Comparison of ENCODE assay signal across 8 cellular contexts in genomic region chr19:48492925-48493717, GRCh38. TPM values are rescaled to one million over a fixed set of nuclear protein-coding genes. Genes with fewer than 3 reads are reported as not detected.
A peak's percentile ranks its signal among the peaks of the same experiment; 100 is the strongest.
DNase-seq lines count a peak whose midpoint lies in the region; ATAC-seq and TF ChIP-seq lines count a peak whose summit lies in the region.

No MANE protein-coding gene starts in this region.

- H3K36me3 ChIP-seq in Karpas-422 (ENCODE audit: insufficient read depth, low read length) (no peaks in the 10 kb centered on the region), osteoblast (ENCODE audit: insufficient read depth, low read length) (no peaks in the 10 kb centered on the region), testis (ENCODE audit: low read depth, missing control alignments) (no peaks in the 10 kb centered on the region)

- H3K36me3 Mint-ChIP-seq in activated naive CD4-positive, alpha-beta T cell treated with anti-CD3 and anti-CD28 coated beads, Interleukin-2, amount 10 ng/mL, durations not matched to agents 7 days and 5 days, result peaks cover 1% of the 10 kb centered on the region

- H3K9me3 Mint-ChIP-seq in activated naive CD4-positive, alpha-beta T cell treated with anti-CD3 and anti-CD28 coated beads, Interleukin-2, amount 10 ng/mL, durations not matched to agents 7 days and 5 days, result no peaks in the 10 kb centered on the region

- TF ChIP-seq CTCF in osteoblast (IDR thresholded peaks at IDR 0.05; ENCODE audit: extremely low read depth, low read depth, low read length) (no peak), testis (IDR thresholded peaks at IDR 0.05) (no peak)

- H3K79me2 ChIP-seq in Karpas-422 (ENCODE audit: low read length) (no peaks in the 10 kb centered on the region), osteoblast (ENCODE audit: insufficient read depth, low read length) (no peaks in the 10 kb centered on the region)

- TF ChIP-seq POLR2A in testis (IDR thresholded peaks at IDR 0.05), result no peak

- H3K9ac ChIP-seq in Karpas-422 (ENCODE audit: low read length), result peak overlapping the region; percentile 21; the same call in 1 of the 2 replicates

- peaks cover 92% of the 10 kb centered on the region for H3K27me3 Mint-ChIP-seq in activated naive CD4-positive, alpha-beta T cell treated with anti-CD3 and anti-CD28 coated beads, Interleukin-2, amount 10 ng/mL, durations not matched to agents 7 days and 5 days

- intact Hi-C loops in testis (cut with DNase I; ENCODE audit: low total_unique reads), result no loop called here

- H3K9me2 ChIP-seq in Karpas-422 (replicated peaks; ENCODE audit: insufficient read depth, low read length), result no peaks in the 10 kb centered on the region

- CTCF ChIA-PET in activated naive CD4-positive, alpha-beta T cell treated with anti-CD3 and anti-CD28 coated beads, Interleukin-2, amount 10 ng/mL, durations not matched to agents 7 days and 5 days (lab: Charles Lee), result interaction anchor here (0.7 to 2.0 kb wide), 3 partner anchors 13 to 91 kb away, joined by 4 to 9 read pairs (median 7); no protein-coding TSS in a partner anchor

- H3K27ac Mint-ChIP-seq in activated naive CD4-positive, alpha-beta T cell treated with anti-CD3 and anti-CD28 coated beads, Interleukin-2, amount 10 ng/mL, durations not matched to agents 7 days and 5 days, result no peak overlapping the region

- peak; percentile 74 for ATAC-seq in GM21723 (IDR thresholded peaks at IDR 0.05; ENCODE audit: unreplicated experiment)

- H3K4me1 ChIP-seq in Karpas-422 (ENCODE audit: low read length), result no peaks in the 10 kb centered on the region
- H3K4me1 ChIP-seq in osteoblast (ENCODE audit: insufficient read depth, low read length), result peaks cover 8% of the 10 kb centered on the region
- peaks cover 6% of the 10 kb centered on the region for H3K4me1 ChIP-seq in testis

- no peak overlapping the region for H3K4me2 ChIP-seq in Karpas-422 (ENCODE audit: low read depth, low read length, poor library complexity, severe bottlenecking)
- H3K4me2 ChIP-seq in osteoblast (ENCODE audit: insufficient read depth, low read length), result peak overlapping the region; percentile 76

- in situ Hi-C loops in SK-MEL-5 (cut with HindIII; ENCODE audit: low pct_unique_long_range_greater_than_20kb, low sequenced_read_pairs), result no loop called here

- H3K9me3 ChIP-seq in Karpas-422 (ENCODE audit: low read length) (no peaks in the 10 kb centered on the region), osteoblast (ENCODE audit: low read depth, low read length) (no peaks in the 10 kb centered on the region), testis (no peaks in the 10 kb centered on the region)

- 1% methylated on average over 27 to 47 of the region's 47 CpGs for WGBS in testis, 2 donors

- peak overlapping the region; percentile 65 for H3K4me3 Mint-ChIP-seq in activated naive CD4-positive, alpha-beta T cell treated with anti-CD3 and anti-CD28 coated beads, Interleukin-2, amount 10 ng/mL, durations not matched to agents 7 days and 5 days

- H3K4me3 ChIP-seq in Karpas-422 (ENCODE audit: low read length), result peak overlapping the region; percentile 39; the same call in 1 of the 2 replicates
- peak overlapping the region; percentile 83 for H3K4me3 ChIP-seq in osteoblast (ENCODE audit: insufficient read depth, low read length)
- H3K4me3 ChIP-seq in testis, result peak overlapping the region; percentile 42 to 53

- H2AFZ ChIP-seq in Karpas-422 (ENCODE audit: low read length) (0 out of 2 replicates have a peak overlapping the region, but pooled peaks have one; percentile 56), osteoblast (ENCODE audit: low read length) (peak overlapping the region; percentile 98)

- peaks cover 50% of the 10 kb centered on the region for H3K4me1 Mint-ChIP-seq in activated naive CD4-positive, alpha-beta T cell treated with anti-CD3 and anti-CD28 coated beads, Interleukin-2, amount 10 ng/mL, durations not matched to agents 7 days and 5 days

- H4K20me1 ChIP-seq in Karpas-422 (ENCODE audit: insufficient read depth, low read depth, low read length) (no peaks in the 10 kb centered on the region), osteoblast (ENCODE audit: insufficient read depth, low read length) (peaks cover 5% of the 10 kb centered on the region)

- H3K27me3 ChIP-seq in Karpas-422 (ENCODE audit: low read length), result no peaks in the 10 kb centered on the region
- peaks cover 14% of the 10 kb centered on the region for H3K27me3 ChIP-seq in osteoblast (ENCODE audit: insufficient read depth, low read length)
- H3K27me3 ChIP-seq in testis, result no peaks in the 10 kb centered on the region

- H3K27ac ChIP-seq in Karpas-422 (ENCODE audit: low read length) (no peak overlapping the region), osteoblast (ENCODE audit: low read depth, low read length) (no peak overlapping the region), testis (peak overlapping the region in 1 of 2 donors; percentile 53)

- DNase-seq in DMS53 treated with DMSO at 0.1 percent for 48 hours (lab: John Stamatoyannopoulos, UW; ENCODE audit: unreplicated experiment) (peak; percentile 92), Karpas-422 (peak; percentile 96), SK-MEL-5 (ENCODE audit: low read depth, low spot score) (peak; percentile 92), glomerular endothelial cell (ENCODE audit: extremely low read depth, low read depth, low spot score) (peak; percentile 80), osteoblast (ENCODE audit: insufficient read length, low spot score, missing footprints) (peak; percentile 100), testis (peak; percentile 94)
- peak; percentile 88 for DNase-seq in activated naive CD4-positive, alpha-beta T cell treated with anti-CD3 and anti-CD28 coated beads, Interleukin-2, amount 10 ng/mL, durations not matched to agents 7 days and 5 days

RNA-seq across cellular contexts. Expression of gene LMTK3, which starts 18.5 kb away (rescaled TPM):
- total RNA-seq in Karpas-422 (2014; rRNA removed; shearing (Covaris generic); ENCODE audit: low replicate concordance), result 0.54 TPM in 1 of 2 replicates, not detected in the other
- not detected in 2 replicates for total RNA-seq in SK-MEL-5 (2014; rRNA removed; shearing (Covaris generic))
- polyA plus RNA-seq in SK-MEL-5 (2015; cell fraction: cytosol; rRNA removed), result 0.10 TPM in 1 of 2 replicates, not detected in the other
- polyA plus RNA-seq in SK-MEL-5 (2015; cell fraction: nucleus; rRNA removed), result not detected in 2 replicates
- total RNA-seq in glomerular endothelial cell (not detected in 2 replicates), osteoblast (not detected in 2 replicates), testis (1 to 10 TPM in 1 of 2 donors, under 1 TPM in 1; 0.62 to 1.7 TPM)
- polyA plus RNA-seq in testis (ENCODE audit: insufficient read depth, low read depth, low replicate concordance), result 0.96 TPM

RNA-seq across cellular contexts. Expression of gene CYTH2, which starts 24.0 kb away (rescaled TPM):
- 32.5 and 60.4 TPM in 2 replicates for total RNA-seq in Karpas-422 (2014; rRNA removed; shearing (Covaris generic); ENCODE audit: low replicate concordance)
- total RNA-seq in SK-MEL-5 (2014; rRNA removed; shearing (Covaris generic)), result 39.5 and 41.0 TPM in 2 replicates
- 47.9 and 56.4 TPM in 2 replicates for polyA plus RNA-seq in SK-MEL-5 (2015; cell fraction: cytosol; rRNA removed)
- polyA plus RNA-seq in SK-MEL-5 (2015; cell fraction: nucleus; rRNA removed), result 46.7 and 66.7 TPM in 2 replicates
- total RNA-seq in glomerular endothelial cell (78.1 and 91.0 TPM in 2 replicates), osteoblast (63.6 and 66.2 TPM in 2 replicates), testis (100 to 1,000 TPM in 1 of 2 donors, 10 to 100 TPM in 1; 92.7 to 123 TPM)
- 132 TPM for polyA plus RNA-seq in testis (ENCODE audit: insufficient read depth, low read depth, low replicate concordance)

RNA-seq across cellular contexts. Expression of gene KCNJ14, which starts 37.7 kb away (rescaled TPM):
- 0.69 and 1.1 TPM in 2 replicates for total RNA-seq in Karpas-422 (2014; rRNA removed; shearing (Covaris generic); ENCODE audit: low replicate concordance)
- total RNA-seq in SK-MEL-5 (2014; rRNA removed; shearing (Covaris generic)), result 0.58 and 0.64 TPM in 2 replicates
- polyA plus RNA-seq in SK-MEL-5 (2015; cell fraction: cytosol; rRNA removed), result 1.2 and 1.3 TPM in 2 replicates
- 3.0 and 4.2 TPM in 2 replicates for polyA plus RNA-seq in SK-MEL-5 (2015; cell fraction: nucleus; rRNA removed)
- total RNA-seq in glomerular endothelial cell (0.73 and 1.2 TPM in 2 replicates), osteoblast (0.59 and 0.72 TPM in 2 replicates), testis (1 to 10 TPM; 1.6 to 2.2 TPM)
- polyA plus RNA-seq in testis (ENCODE audit: insufficient read depth, low read depth, low replicate concordance), result 0.66 TPM

RNA-seq across cellular contexts. Expression of gene GRWD1, which starts 47.3 kb away (rescaled TPM):
- total RNA-seq in Karpas-422 (2014; rRNA removed; shearing (Covaris generic); ENCODE audit: low replicate concordance), result 15.9 and 22.2 TPM in 2 replicates
- 43.7 and 44.4 TPM in 2 replicates for total RNA-seq in SK-MEL-5 (2014; rRNA removed; shearing (Covaris generic))
- 58.5 and 60.0 TPM in 2 replicates for polyA plus RNA-seq in SK-MEL-5 (2015; cell fraction: cytosol; rRNA removed)
- 10.4 and 14.9 TPM in 2 replicates for polyA plus RNA-seq in SK-MEL-5 (2015; cell fraction: nucleus; rRNA removed)
- total RNA-seq in glomerular endothelial cell (34.2 and 35.7 TPM in 2 replicates), osteoblast (23.3 and 25.0 TPM in 2 replicates), testis (10 to 100 TPM; 32.8 to 35.2 TPM)
- 17.8 TPM for polyA plus RNA-seq in testis (ENCODE audit: insufficient read depth, low read depth, low replicate concordance)

RNA-seq across cellular contexts. Expression of gene SULT2B1, which starts 58.9 kb away (rescaled TPM):
- not detected in 2 replicates for total RNA-seq in Karpas-422 (2014; rRNA removed; shearing (Covaris generic); ENCODE audit: low replicate concordance)
- 0.27 and 0.34 TPM in 2 replicates for total RNA-seq in SK-MEL-5 (2014; rRNA removed; shearing (Covaris generic))
- 0.08 TPM in 1 of 2 replicates, not detected in the other for polyA plus RNA-seq in SK-MEL-5 (2015; cell fraction: cytosol; rRNA removed)
- not detected in 2 replicates for polyA plus RNA-seq in SK-MEL-5 (2015; cell fraction: nucleus; rRNA removed)
- 0.19 TPM in 1 of 2 replicates, not detected in the other for total RNA-seq in glomerular endothelial cell
- total RNA-seq in osteoblast, result under 0.01 TPM in 1 of 2 replicates, not detected in the other
- 1 to 10 TPM; 1.1 to 1.4 TPM for total RNA-seq in testis
- polyA plus RNA-seq in testis (ENCODE audit: insufficient read depth, low read depth, low replicate concordance), result 1.0 TPM
